9 cellular contexts compared by ENCODE assay signal in the genomic region with DNA sequence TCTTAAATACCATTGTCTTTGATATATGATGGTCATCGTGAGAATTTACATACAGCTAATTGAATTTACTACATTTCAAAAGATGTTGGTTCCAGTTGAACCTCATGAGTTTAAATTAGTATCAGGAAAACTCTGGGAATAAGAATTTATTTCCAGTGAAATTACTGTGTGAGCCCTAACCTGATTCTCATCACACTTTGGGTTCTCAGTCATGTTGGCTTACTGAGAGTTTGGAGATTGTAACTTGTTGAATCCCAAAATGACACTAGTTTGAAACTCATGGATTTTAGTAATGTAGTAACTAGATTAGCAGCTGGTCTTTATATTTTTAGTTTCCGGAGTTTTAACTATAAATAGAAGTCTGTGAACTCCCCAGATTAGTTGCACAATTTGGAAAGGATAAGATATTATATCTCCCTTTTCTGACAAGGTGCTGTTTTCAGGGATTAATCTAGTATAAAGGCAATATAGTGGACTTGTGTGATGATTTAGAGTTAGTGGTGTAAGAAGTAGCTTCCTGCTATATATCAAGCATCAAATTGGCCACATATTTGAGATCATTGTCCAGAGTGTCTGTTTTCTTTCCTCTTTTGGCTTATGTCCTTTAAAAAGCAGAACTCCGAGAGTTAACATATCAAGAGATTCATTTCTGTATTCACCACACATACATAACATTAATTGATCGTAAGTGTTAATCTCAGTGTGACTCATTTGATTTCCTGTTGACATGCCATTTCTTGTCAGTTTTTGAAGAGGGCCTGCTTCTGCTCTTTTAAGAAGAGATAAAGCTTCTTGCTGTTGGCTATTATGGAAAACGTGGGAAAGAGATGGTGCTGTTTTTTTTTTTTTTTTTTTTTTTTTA. TPM values are rescaled to one million over a fixed set of nuclear protein-coding genes. Genes with fewer than 3 reads are reported as not detected.
DNase-seq lines count a peak whose midpoint lies in the region; ATAC-seq, FAIRE-seq and TF ChIP-seq lines count a peak whose summit lies in the region.
"Had no signal": no experiment of that assay in that cellular context is flagged by ENCODE, and none has a peak within 500 bp of the region (broad histone marks: within the 10 kb centered on the region; RNA-seq: fewer than 3 reads in every experiment).

No MANE protein-coding gene starts in this region.

- peaks cover 100% of the 10 kb centered on the region for H3K79me2 ChIP-seq in K562 (ENCODE audit: control insufficient read depth, insufficient read depth, low read length)
- H3K79me2 ChIP-seq in mesendoderm (ENCODE audit: control insufficient read depth, insufficient read depth, low read length) = peaks cover 15% of the 10 kb centered on the region

- TF ChIP-seq EP300 in K562 (IDR thresholded peaks at IDR 0.05; ENCODE audit: low read length) = peak; percentile 10; the same call in 1 of the 2 replicates

- H3K56ac ChIP-seq in mesendoderm (ENCODE audit: low read length) = no peak overlapping the region

- H3K4me3 ChIP-seq in K562 = no peak overlapping the region
- H3K4me3 ChIP-seq in mesendoderm (ENCODE audit: low read length) = no peak overlapping the region

- TF ChIP-seq CTCF in K562 (IDR thresholded peaks at IDR 0.05 in 2 of 3, conservative IDR thresholded peaks at IDR 0.05 in 1 of 3; ENCODE audit: insufficient read depth in 2 of 3, low read depth in 1 of 3, low read length in 3 of 3) = no peak

- WGBS in K562 (ENCODE audit: insufficient coverage, low coverage, missing lambda C conversion rate) = 29% methylated on average over 5 of the region's 5 CpGs
- WGBS in mesendoderm (ENCODE audit: extremely low coverage, insufficient coverage, low lambda C conversion rate) = no CpG with 5 or more reads among the region's 5 CpGs

- H3K27me3 ChIP-seq in K562 (ENCODE audit: control insufficient read depth in 2 of 2, insufficient read depth in 2 of 2, low read length in 2 of 2) (no peaks in the 10 kb centered on the region), mesendoderm (ENCODE audit: insufficient read depth, low read length, poor library complexity) (no peaks in the 10 kb centered on the region)

- CTCF ChIA-PET in K562 (lab: Yijun Ruan, JAX; ENCODE audit: low intra/inter-chr PET ratio) = no interaction called here

- H2AFZ ChIP-seq in K562 (ENCODE audit: low read depth, low read length) = no peak overlapping the region

- TF ChIP-seq POLR2A in K562 (conservative IDR thresholded peaks at IDR 0.05) = no peak

- no peaks in the 10 kb centered on the region for H3K9me1 ChIP-seq in K562 (ENCODE audit: control insufficient read depth, insufficient read depth, low read length)

- no peak overlapping the region for H2BK5ac ChIP-seq in mesendoderm (ENCODE audit: low read length)

- BruUV-seq in K562 (replicated peaks; lab: Mats Ljungman, UMichigan) = no TSS peak

- H3K36me3 ChIP-seq in K562 (ENCODE audit: control insufficient read depth, insufficient read depth, low read length) (peaks cover 84% of the 10 kb centered on the region), mesendoderm (ENCODE audit: control insufficient read depth, insufficient read depth, low read length) (no peaks in the 10 kb centered on the region)

- 0 out of 2 replicates have a peak overlapping the region, but pooled peaks have one; percentile 13 for H3K4me2 ChIP-seq in K562 (ENCODE audit: insufficient read depth, low read length)
- H3K4me2 ChIP-seq in mesendoderm (ENCODE audit: low read length) = no peak overlapping the region

- H3K9me3 ChIP-seq in K562 (replicated peaks; ENCODE audit: control insufficient read depth, insufficient read depth, low read depth, low read length) = no peaks in the 10 kb centered on the region

- in situ Hi-C loops in K562 (cut with MboI) = no loop called here

- intact Hi-C loops in K562 (cut with micrococcal nuclease) = no loop called here

- POLR2A ChIA-PET in K562 (lab: Yijun Ruan, JAX) = interaction anchor here (0.6 to 2.9 kb wide), 10 partner anchors 8 to 795 kb away, joined by 3 to 27 read pairs (median 8); partner anchors contain the start of genes NDUFV2 and VAPA

- 0 out of 2 replicates have a peak, but pooled peaks cover 4% of the 10 kb centered on the region for H4K20me1 ChIP-seq in K562 (replicated peaks; ENCODE audit: control insufficient read depth, insufficient read depth, low read length)

- no peak for TF ChIP-seq RAD21 in K562 (CRISPR knock-in tag; conservative IDR thresholded peaks at IDR 0.05 in 1 of 2, IDR thresholded peaks at IDR 0.05 in 1 of 2)

- peak; percentile 30 for DNase-seq in A172 (ENCODE audit: low spot score)
- DNase-seq in LHCN-M2 (ENCODE audit: low read depth) = peak; percentile 43
- peak in 1 of 4 experiments; percentile 40 for DNase-seq in K562 (ENCODE audit: extremely low read depth in 1 of 4, low spot score in 3 of 4)
- peak; percentile 34 to 71 for DNase-seq in lung microvascular endothelial cell (ENCODE audit: low read depth in 2 of 2)
- no peak for DNase-seq in mesendoderm
- no peak for DNase-seq in NCI-H2081 treated with DMSO at 0.1 percent for 48 hours (lab: John Stamatoyannopoulos, UW)
- no peak for DNase-seq in inferior parietal cortex (ENCODE audit: extremely low spot score)
- DNase-seq in NCI-H2107 (lab: John Stamatoyannopoulos, UW) = no peak
- DNase-seq: SIG-M5 had no signal

- H2AK5ac ChIP-seq in mesendoderm (ENCODE audit: low read length) = no peak overlapping the region

- peak; percentile 42 for FAIRE-seq in K562 (lab: Jason Lieb, UNC)

- no peak overlapping the region for H3K18ac ChIP-seq in mesendoderm (ENCODE audit: low read length)

- H3K4me1 ChIP-seq in K562 (replicated peaks in 1 of 2; ENCODE audit: control insufficient read depth in 2 of 2, insufficient read depth in 2 of 2, low read length in 2 of 2) = peaks cover 8 to 48% of the 10 kb centered on the region in 2 experiments
- H3K4me1 ChIP-seq in mesendoderm (ENCODE audit: control insufficient read depth, low read depth, low read length) = no peaks in the 10 kb centered on the region

- no peak overlapping the region for H4K5ac ChIP-seq in mesendoderm (ENCODE audit: low read length)

- peaks cover 2% of the 10 kb centered on the region for H3K79me1 ChIP-seq in mesendoderm (ENCODE audit: low read length)

- H2BK15ac ChIP-seq in mesendoderm (replicated peaks; ENCODE audit: low read depth) = no peak overlapping the region

- H3K27ac ChIP-seq in K562 (ENCODE audit: extremely low read depth, low read depth, low read length) (peak overlapping the region; percentile 71; the same call in 2 of the 3 replicates), mesendoderm (ENCODE audit: low read depth, low read length) (no peak overlapping the region)

- H4K8ac ChIP-seq in mesendoderm (ENCODE audit: low read depth, low read length) = no peak overlapping the region

- peak overlapping the region in 1 of 2 experiments; percentile 5; a peak in 1 of 4 replicates for H3K9ac ChIP-seq in K562 (ENCODE audit: insufficient read depth in 1 of 2, low read depth in 2 of 2, low read length in 2 of 2)
- H3K9ac ChIP-seq in mesendoderm (ENCODE audit: low read length) = no peak overlapping the region

- peak; percentile 5; the same call in 1 of the 3 replicates for ATAC-seq in K562

- no peak overlapping the region for H2BK120ac ChIP-seq in mesendoderm (ENCODE audit: low read depth, low read length)

- no peak overlapping the region for H3K23ac ChIP-seq in mesendoderm (ENCODE audit: low read length)

- no peak overlapping the region for H3K4ac ChIP-seq in mesendoderm (ENCODE audit: low read depth, low read length)

RNA-seq across cellular contexts. Expression of gene NDUFV2, which starts 15.7 kb away (rescaled TPM):
- total RNA-seq in A172 (2014; rRNA removed; shearing (Covaris generic)) = 244 and 300 TPM in 2 replicates
- total RNA-seq in LHCN-M2 (2014; rRNA removed) = 149 and 156 TPM in 2 replicates
- polyA plus RNA-seq in LHCN-M2 (2012) = 145 TPM
- total RNA-seq in K562 (2011; cell fraction: chromatin; rRNA removed; ENCODE audit: low replicate concordance) = 122 and 367 TPM in 2 replicates
- total RNA-seq in K562 (2011; cell fraction: nucleolus; rRNA removed) = 101 and 132 TPM in 2 replicates
- 250 and 347 TPM in 2 replicates for total RNA-seq in K562 (2011; cell fraction: nucleoplasm; rRNA removed)
- 213 and 332 TPM in 2 replicates for total RNA-seq in K562 (2014; rRNA removed)
- 378 and 409 TPM in 2 replicates for total RNA-seq in K562 (2014; rRNA removed; fragmentation: Illumina TruSeq; extraction: Trizol)
- total RNA-seq in K562 (2015; rRNA removed; fragmentation: Illumina TruSeq; extraction: Trizol) = 341 and 397 TPM in 2 replicates
- total RNA-seq in K562 (2021) = 302 and 312 TPM in 2 replicates
- 451 and 487 TPM in 2 replicates for polyA plus RNA-seq in K562 (2011; rRNA removed)
- 117 and 214 TPM in 2 replicates for polyA plus RNA-seq in K562 (2011; cell fraction: cytosol; rRNA removed)
- 97.9 and 211 TPM in 2 replicates for polyA plus RNA-seq in K562 (2011; cell fraction: nucleus; rRNA removed)
- 263 and 279 TPM in 2 replicates for polyA plus RNA-seq in K562 (2012)
- 354 and 361 TPM in 2 replicates for polyA plus RNA-seq in K562 (2014; fragmentation: Illumina TruSeq; extraction: Trizol)
- polyA plus RNA-seq in K562 (2014; fragmentation: Nextera tagmentation; extraction: Ambion mirVana) = 100 to 1,000 TPM; 384 to 550 TPM
- polyA plus RNA-seq in K562 (2014; rRNA removed) = 389 and 437 TPM in 2 replicates
- 148 and 223 TPM in 2 replicates for polyA minus RNA-seq in K562 (2011; rRNA and poly(A)+ RNA removed)
- polyA minus RNA-seq in K562 (2011; cell fraction: cytosol; rRNA and poly(A)+ RNA removed) = 44.6 and 66.0 TPM in 2 replicates
- polyA minus RNA-seq in K562 (2011; cell fraction: nucleus; rRNA and poly(A)+ RNA removed) = 155 and 334 TPM in 2 replicates
- total RNA-seq in lung microvascular endothelial cell = 78.6 and 88.0 TPM in 2 replicates
- 248 TPM for polyA plus RNA-seq in mesendoderm (2013, experiment 1 of 2)
- 246 TPM for polyA plus RNA-seq in mesendoderm (2013, experiment 2 of 2)

RNA-seq across cellular contexts. Expression of gene ANKRD12, which starts 18.4 kb away (rescaled TPM):
- total RNA-seq in A172 (2014; rRNA removed; shearing (Covaris generic)) = 12.5 and 24.1 TPM in 2 replicates
- total RNA-seq in LHCN-M2 (2014; rRNA removed) (12.6 and 21.4 TPM in 2 replicates), K562 (2014; rRNA removed) (15.9 and 24.7 TPM in 2 replicates), K562 (2014; rRNA removed; fragmentation: Illumina TruSeq; extraction: Trizol) (23.6 and 29.9 TPM in 2 replicates), K562 (2015; rRNA removed; fragmentation: Illumina TruSeq; extraction: Trizol) (24.7 and 28.2 TPM in 2 replicates), K562 (2021) (24.2 and 25.4 TPM in 2 replicates), lung microvascular endothelial cell (11.1 and 35.5 TPM in 2 replicates)
- 7.2 TPM for polyA plus RNA-seq in LHCN-M2 (2012)
- 17.5 and 89.7 TPM in 2 replicates for total RNA-seq in K562 (2011; cell fraction: chromatin; rRNA removed; ENCODE audit: low replicate concordance)
- total RNA-seq in K562 (2011; cell fraction: nucleolus; rRNA removed) = 16.0 and 17.8 TPM in 2 replicates
- total RNA-seq in K562 (2011; cell fraction: nucleoplasm; rRNA removed) = 20.1 and 30.6 TPM in 2 replicates
- polyA plus RNA-seq in K562 (2011; rRNA removed) (10.7 and 11.8 TPM in 2 replicates), K562 (2014; fragmentation: Illumina TruSeq; extraction: Trizol) (9.5 and 16.0 TPM in 2 replicates), K562 (2014; fragmentation: Nextera tagmentation; extraction: Ambion mirVana) (10 to 100 TPM; 12.3 to 15.7 TPM), K562 (2014; rRNA removed) (5.8 and 6.6 TPM in 2 replicates)
- 1.3 and 3.0 TPM in 2 replicates for polyA plus RNA-seq in K562 (2011; cell fraction: cytosol; rRNA removed)
- 18.0 and 18.6 TPM in 2 replicates for polyA plus RNA-seq in K562 (2011; cell fraction: nucleus; rRNA removed)
- 10.7 and 12.0 TPM in 2 replicates for polyA plus RNA-seq in K562 (2012)
- 88.7 and 115 TPM in 2 replicates for polyA minus RNA-seq in K562 (2011; rRNA and poly(A)+ RNA removed)
- 21.7 and 26.1 TPM in 2 replicates for polyA minus RNA-seq in K562 (2011; cell fraction: cytosol; rRNA and poly(A)+ RNA removed)
- 29.1 and 58.8 TPM in 2 replicates for polyA minus RNA-seq in K562 (2011; cell fraction: nucleus; rRNA and poly(A)+ RNA removed)
- polyA plus RNA-seq in mesendoderm (2013, experiment 1 of 2) = 29.0 TPM
- 27.7 TPM for polyA plus RNA-seq in mesendoderm (2013, experiment 2 of 2)

Comparison
In these comparisons a context has a peak if more than half of its experiments do, and no peak if none do; other contexts are left out.
1. DNase-seq: peak in A172 (single experiment), LHCN-M2 (single experiment) and lung microvascular endothelial cell (2 of 2); none in mesendoderm (single experiment), NCI-H2081 treated with DMSO at 0.1 percent for 48 hours (single experiment), inferior parietal cortex (single experiment) and NCI-H2107 (single experiment).